9 cellular contexts compared by ENCODE assay signal in the genomic region with DNA sequence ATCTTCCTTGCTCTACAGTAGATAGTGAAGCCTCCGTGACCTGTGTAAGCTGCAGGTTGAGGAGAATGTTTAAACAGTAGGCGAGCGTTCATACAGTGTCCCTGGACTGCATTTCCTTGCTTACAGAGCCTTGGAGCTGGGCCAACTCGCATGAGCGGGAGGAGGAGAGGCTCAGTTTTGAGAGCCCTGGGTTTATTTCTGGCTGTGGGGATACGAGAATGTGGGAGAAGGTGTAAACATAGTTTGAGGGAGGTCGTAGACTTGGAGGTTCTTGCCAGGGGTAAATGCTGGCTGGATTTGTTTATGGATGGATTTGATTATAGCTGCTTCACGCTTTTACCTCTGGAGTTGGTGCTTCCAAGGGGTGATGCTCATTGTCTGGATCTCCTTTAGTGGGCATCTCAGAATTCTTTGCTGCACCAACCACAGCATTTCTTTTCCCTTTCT. TPM values are rescaled to one million over a fixed set of nuclear protein-coding genes. Genes with fewer than 3 reads are reported as not detected.
DNase-seq lines count a peak whose midpoint lies in the region; ATAC-seq, FAIRE-seq and TF ChIP-seq lines count a peak whose summit lies in the region.
"Had no signal": no experiment of that assay in that cellular context is flagged by ENCODE, and none has a peak within 500 bp of the region (broad histone marks: within the 10 kb centered on the region; RNA-seq: fewer than 3 reads in every experiment).

No MANE protein-coding gene starts in this region.

- H3K27me3 Mint-ChIP-seq in type B pancreatic cell, result no peaks in the 10 kb centered on the region
- H3K27me3 Mint-ChIP-seq in activated CD4-positive, alpha-beta memory T cell treated with anti-CD3 and anti-CD28 coated beads, Interleukin-2, amount 10 ng/mL, durations not matched to agents 7 days and 5 days, result peaks cover 4% of the 10 kb centered on the region

- peaks cover 14 to 28% of the 10 kb centered on the region in 2 donors for H3K4me1 ChIP-seq in breast epithelium
- peaks cover 100% of the 10 kb centered on the region for H3K4me1 ChIP-seq in HepG2 (ENCODE audit: insufficient read depth, low read length)

- H3K36me3 ChIP-seq in breast epithelium (no peaks in the 10 kb centered on the region), HepG2 (replicated peaks in 1 of 2; ENCODE audit: control insufficient read depth in 1 of 2, insufficient read depth in 2 of 2, low read length in 2 of 2) (peaks cover 0 to 3% of the 10 kb centered on the region in 2 experiments; a peak in 2 of 5 replicates)

- no peak for TF ChIP-seq POLR2A in breast epithelium (IDR thresholded peaks at IDR 0.05)
- no peak for TF ChIP-seq POLR2A in HepG2 (IDR thresholded peaks at IDR 0.05; ENCODE audit: insufficient read depth in 1 of 2, low read depth in 2 of 2, low read length in 2 of 2)

- peak; percentile 77 for ATAC-seq in HepG2
- ATAC-seq: stimulated activated naive CD8-positive, alpha-beta T cell treated with anti-CD3 and anti-CD28 coated beads, Interleukin-15, Interleukin-2, amounts not matched to agents 100 U/mL and 50 U/mL, for 24 hours had no signal

- peak overlapping the region; percentile 49 to 56 for H3K27ac ChIP-seq in breast epithelium
- H3K27ac ChIP-seq in HepG2 (ENCODE audit: extremely low read length, insufficient read depth, low read length), result peak overlapping the region; percentile 75

- H3K4me2 ChIP-seq in HepG2 (ENCODE audit: low read depth, low read length), result peak overlapping the region; percentile 61

- no peaks in the 10 kb centered on the region for H3K9me3 Mint-ChIP-seq in type B pancreatic cell
- no peaks in the 10 kb centered on the region for H3K9me3 Mint-ChIP-seq in activated CD4-positive, alpha-beta memory T cell treated with anti-CD3 and anti-CD28 coated beads, Interleukin-2, amount 10 ng/mL, durations not matched to agents 7 days and 5 days

- H3K4me3 Mint-ChIP-seq in type B pancreatic cell, result peak overlapping the region; percentile 10
- no peak overlapping the region for H3K4me3 Mint-ChIP-seq in activated CD4-positive, alpha-beta memory T cell treated with anti-CD3 and anti-CD28 coated beads, Interleukin-2, amount 10 ng/mL, durations not matched to agents 7 days and 5 days

- H3K36me3 Mint-ChIP-seq in type B pancreatic cell, result peaks cover 9% of the 10 kb centered on the region
- no peaks in the 10 kb centered on the region for H3K36me3 Mint-ChIP-seq in activated CD4-positive, alpha-beta memory T cell treated with anti-CD3 and anti-CD28 coated beads, Interleukin-2, amount 10 ng/mL, durations not matched to agents 7 days and 5 days (ENCODE audit: low read depth)

- 10% methylated on average over 8 of the region's 8 CpGs for WGBS in HepG2 (ENCODE audit: low lambda C conversion rate)

- no TSS peak for BruUV-seq in HepG2 (replicated peaks; lab: Mats Ljungman, UMichigan)

- peak overlapping the region; percentile 25 for H3K9ac ChIP-seq in HepG2 (ENCODE audit: insufficient read depth, low read depth, low read length)

- intact Hi-C loops in breast epithelium (cut with DNase I; ENCODE audit: low total_unique reads) (loop anchor here (10.0 kb wide), 1 partner anchor 1998 kb away; a partner anchor contains a TSS), HepG2 (cut with micrococcal nuclease; ENCODE audit: unreplicated experiment) (no loop called here)

- no peak overlapping the region for H3K27ac Mint-ChIP-seq in type B pancreatic cell
- no peak overlapping the region for H3K27ac Mint-ChIP-seq in activated CD4-positive, alpha-beta memory T cell treated with anti-CD3 and anti-CD28 coated beads, Interleukin-2, amount 10 ng/mL, durations not matched to agents 7 days and 5 days

- H3K4me3 ChIP-seq in breast epithelium (peak overlapping the region in 1 of 3 donors; percentile 31), HepG2 (replicated peaks in 1 of 3; ENCODE audit: insufficient read depth in 1 of 3, low read depth in 2 of 3, low read length in 3 of 3) (peak overlapping the region in 2 of 3 experiments; percentile 6 to 16; a peak in 1 of 6 replicates)

- FAIRE-seq in HepG2 (lab: Jason Lieb, UNC), result peak; percentile 85

- TF ChIP-seq EP300 in HepG2 (IDR thresholded peaks at IDR 0.05; ENCODE audit: low read depth in 2 of 2, low read length in 2 of 2) (peak in 1 of 2 experiments; percentile 74; a peak in 2 of 4 replicates), HepG2 (CRISPR knock-in tag; IDR thresholded peaks at IDR 0.05; ENCODE audit: borderline replicate concordance) (no peak)

- H3K4me1 Mint-ChIP-seq in type B pancreatic cell (ENCODE audit: unreplicated experiment), result peaks cover 42% of the 10 kb centered on the region
- peaks cover 23% of the 10 kb centered on the region for H3K4me1 Mint-ChIP-seq in activated CD4-positive, alpha-beta memory T cell treated with anti-CD3 and anti-CD28 coated beads, Interleukin-2, amount 10 ng/mL, durations not matched to agents 7 days and 5 days

- H3K79me2 ChIP-seq in HepG2 (ENCODE audit: insufficient read depth, low read length), result peaks cover 95% of the 10 kb centered on the region

- DNase-seq in NCI-H1105 treated with DMSO at 0.1 percent for 48 hours (lab: John Stamatoyannopoulos, UW), result peak; percentile 45
- DNase-seq in NCI-H1105 (lab: John Stamatoyannopoulos, UW), result no peak
- peak; percentile 64 to 75 for DNase-seq in breast epithelium (ENCODE audit: low spot score in 2 of 2)
- DNase-seq in HepG2 (ENCODE audit: low spot score), result peak; percentile 93
- DNase-seq in type B pancreatic cell (ENCODE audit: extremely low spot score, unreplicated experiment), result no peak
- DNase-seq in activated CD4-positive, alpha-beta memory T cell treated with anti-CD3 and anti-CD28 coated beads, Interleukin-2, amount 10 ng/mL, durations not matched to agents 7 days and 5 days, result no peak
- DNase-seq in foreskin melanocyte, result no peak
- no peak for DNase-seq in activated CD4-positive, CD25-positive, alpha-beta regulatory T cell (lab: John Stamatoyannopoulos, UW)
- DNase-seq: stimulated activated naive CD8-positive, alpha-beta T cell treated with anti-CD3 and anti-CD28 coated beads, Interleukin-15, Interleukin-2, amounts not matched to agents 100 U/mL and 50 U/mL, for 24 hours had no signal

- in situ Hi-C loops in HepG2 (cut with HindIII; ENCODE audit: extremely low pct_ligation_motif_present, low pct_unique_long_range_greater_than_20kb), result no loop called here

- no peak for TF ChIP-seq RAD21 in HepG2 (CRISPR knock-in tag; IDR thresholded peaks at IDR 0.05)

- no peak overlapping the region for H2AFZ ChIP-seq in HepG2 (ENCODE audit: low read length)

- POLR2A ChIA-PET in HepG2 (lab: Yijun Ruan, JAX), result interaction anchor here (1.1 to 1.9 kb wide), 6 partner anchors 9 to 221 kb away, joined by 3 to 21 read pairs (median 6); a partner anchor contains a TSS
- POLR2A ChIA-PET in activated CD4-positive, alpha-beta memory T cell treated with anti-CD3 and anti-CD28 coated beads, Interleukin-2, amount 10 ng/mL, durations not matched to agents 7 days and 5 days (lab: Charles Lee), result no interaction called here

- no peaks in the 10 kb centered on the region for H3K9me3 ChIP-seq in breast epithelium
- no peaks in the 10 kb centered on the region for H3K9me3 ChIP-seq in HepG2 (ENCODE audit: low read length)

- CTCF ChIA-PET in HepG2 (lab: Yijun Ruan, JAX; ENCODE audit: low intra/inter-chr PET ratio, low total read pairs), result no interaction called here
- CTCF ChIA-PET in activated CD4-positive, alpha-beta memory T cell treated with anti-CD3 and anti-CD28 coated beads, Interleukin-2, amount 10 ng/mL, durations not matched to agents 7 days and 5 days (lab: Charles Lee), result interaction anchor here (0.8 to 1.0 kb wide), 2 partner anchors 14 to 290 kb away, joined by 3 read pairs; no protein-coding TSS in a partner anchor

- no peaks in the 10 kb centered on the region for H3K27me3 ChIP-seq in breast epithelium
- no peaks in the 10 kb centered on the region for H3K27me3 ChIP-seq in HepG2 (ENCODE audit: control insufficient read depth in 1 of 2, insufficient read depth in 2 of 2, low read length in 2 of 2)

- H4K20me1 ChIP-seq in HepG2 (ENCODE audit: insufficient read depth, low read length), result peaks cover 44% of the 10 kb centered on the region

- no peak for TF ChIP-seq CTCF in breast epithelium (IDR thresholded peaks at IDR 0.05)
- no peak for TF ChIP-seq CTCF in HepG2 (CRISPR knock-in tag; IDR thresholded peaks at IDR 0.05)
- no peak for TF ChIP-seq CTCF in type B pancreatic cell (conservative IDR thresholded peaks at IDR 0.05)

TF ChIP-seq in HepG2, 621 proteins besides CTCF, POLR2A, EP300 and RAD21 (continues in another document):
- TF ChIP-seq RORA (CRISPR knock-in tag; IDR thresholded peaks at IDR 0.05), result no peak
- peak; percentile 75 for TF ChIP-seq RARA (CRISPR knock-in tag; IDR thresholded peaks at IDR 0.05)
- TF ChIP-seq ZBTB38 (CRISPR knock-in tag; IDR thresholded peaks at IDR 0.05), result 0 out of 2 replicates have a peak, but pooled peaks have one; percentile 5

RNA-seq across cellular contexts. Expression of a gene that starts 20.8 kb away (rescaled TPM):
- total RNA-seq in breast epithelium (100 to 1,000 TPM; 166 to 187 (median 178) TPM), HepG2 (2016; rRNA removed; fragmentation: Illumina TruSeq; extraction: Trizol) (21.5 and 39.1 TPM in 2 replicates), type B pancreatic cell (ENCODE audit: low replicate concordance) (24.4 and 30.3 TPM in 2 replicates)
- total RNA-seq in HepG2 (2016; cell fraction: cytosol; rRNA removed; fragmentation: Illumina TruSeq; extraction: Trizol; ENCODE audit: low read depth), result 87.0 and 95.7 TPM in 2 replicates
- total RNA-seq in HepG2 (2016; cell fraction: insoluble cytoplasmic fraction; rRNA removed; fragmentation: Illumina TruSeq; extraction: Trizol), result 19.5 and 37.7 TPM in 2 replicates
- 21.6 and 24.0 TPM in 2 replicates for total RNA-seq in HepG2 (2016; cell fraction: membrane; rRNA removed; fragmentation: Illumina TruSeq; extraction: Trizol)
- total RNA-seq in HepG2 (2016; cell fraction: nucleus; rRNA removed; fragmentation: Illumina TruSeq; extraction: Trizol), result 70.5 and 71.4 TPM in 2 replicates
- 61.6 and 69.9 TPM in 2 replicates for polyA plus RNA-seq in HepG2 (2011; rRNA removed)
- 47.0 and 57.8 TPM in 2 replicates for polyA plus RNA-seq in HepG2 (2011; cell fraction: cytosol; rRNA removed)
- polyA plus RNA-seq in HepG2 (2011; cell fraction: nucleus; rRNA removed), result 59.9 and 71.8 TPM in 2 replicates
- 47.6 and 59.6 TPM in 2 replicates for polyA plus RNA-seq in HepG2 (2012)
- 1.1 and 2.4 TPM in 2 replicates for polyA plus RNA-seq in HepG2 (2016; cell fraction: cytosol; fragmentation: Illumina TruSeq; extraction: Trizol; ENCODE audit: low read depth)
- polyA plus RNA-seq in HepG2 (2016; cell fraction: insoluble cytoplasmic fraction; fragmentation: Illumina TruSeq; extraction: Trizol; ENCODE audit: low read depth), result 14.9 and 16.1 TPM in 2 replicates
- polyA plus RNA-seq in HepG2 (2016; cell fraction: membrane; fragmentation: Illumina TruSeq; extraction: Trizol; ENCODE audit: low read depth), result 3.8 and 5.1 TPM in 2 replicates
- 36.1 and 38.6 TPM in 2 replicates for polyA plus RNA-seq in HepG2 (2016; cell fraction: nucleus; fragmentation: Illumina TruSeq; extraction: Trizol; ENCODE audit: insufficient read depth, low read depth)
- 452 and 516 TPM in 2 replicates for polyA minus RNA-seq in HepG2 (2011; rRNA and poly(A)+ RNA removed; ENCODE audit: low replicate concordance)
- 226 and 235 TPM in 2 replicates for polyA minus RNA-seq in HepG2 (2011; cell fraction: cytosol; rRNA and poly(A)+ RNA removed)
- polyA minus RNA-seq in HepG2 (2011; cell fraction: nucleus; rRNA and poly(A)+ RNA removed), result 306 and 348 TPM in 2 replicates
- 1 to 10 TPM; 5.4 to 6.6 TPM for total RNA-seq in activated CD4-positive, alpha-beta memory T cell treated with anti-CD3 and anti-CD28 coated beads, Interleukin-2, amount 10 ng/mL, durations not matched to agents 7 days and 5 days

Comparison
In these comparisons a context has a peak if more than half of its experiments do, and no peak if none do; other contexts are left out.
1. DNase-seq: peak in NCI-H1105 treated with DMSO at 0.1 percent for 48 hours (single experiment), breast epithelium (2 of 2) and HepG2 (single experiment); none in NCI-H1105 (single experiment), type B pancreatic cell (single experiment), activated CD4-positive, alpha-beta memory T cell treated with anti-CD3 and anti-CD28 coated beads, Interleukin-2, amount 10 ng/mL, durations not matched to agents 7 days and 5 days (single experiment), foreskin melanocyte (single experiment) and activated CD4-positive, CD25-positive, alpha-beta regulatory T cell (0 of 4).